ENCODE assay signal across 9 cellular contexts in genomic region chr15:72835289-72835890, GRCh38. TPM values are rescaled to one million over a fixed set of nuclear protein-coding genes. Genes with fewer than 3 reads are reported as not detected.
DNase-seq lines count a peak whose midpoint lies in the region; ATAC-seq and TF ChIP-seq lines count a peak whose summit lies in the region.
"Had no signal": no experiment of that assay in that cellular context is flagged by ENCODE, and none has a peak within 500 bp of the region (broad histone marks: within the 10 kb centered on the region; RNA-seq: fewer than 3 reads in every experiment).

No MANE protein-coding gene starts in this region.

- H3K4me3 ChIP-seq in SK-N-SH (ENCODE audit: low read depth in 2 of 2, low read length in 1 of 2): no peak overlapping the region

- TF ChIP-seq EP300 in SK-N-SH (IDR thresholded peaks at IDR 0.05; ENCODE audit: borderline replicate concordance in 1 of 2, low read depth in 1 of 2, low read length in 1 of 2): no peak

- no peaks in the 10 kb centered on the region for H3K9me3 ChIP-seq in SK-N-SH

- no peak for ATAC-seq in GM21526 (IDR thresholded peaks at IDR 0.05; ENCODE audit: low FRiP score, unreplicated experiment)

- H3K9me2 ChIP-seq in SK-N-SH: no peaks in the 10 kb centered on the region

- H3F3A ChIP-seq in SK-N-SH (replicated peaks; ENCODE audit: insufficient read depth): no peaks in the 10 kb centered on the region

- no peak overlapping the region for H3K9ac ChIP-seq in SK-N-SH

- TF ChIP-seq RAD21 in SK-N-SH (IDR thresholded peaks at IDR 0.05; ENCODE audit: low read length): peak; percentile 32

- H3K9me3 Mint-ChIP-seq in activated T-helper 2 cell treated with anti-CD3 and anti-CD28 coated beads, Interferon-gamma antibody, Interleukin-2, Interleukin-4, amounts not matched to agents 10 μg/mL and 5 μg/mL and 100 μg/mL, durations not matched to agents 14 hours and 24 hours and 36 hours: no peaks in the 10 kb centered on the region

- no peaks in the 10 kb centered on the region for H3K4me1 ChIP-seq in SK-N-SH (ENCODE audit: control insufficient read depth in 1 of 2, insufficient read depth in 2 of 2, low read depth in 1 of 2, low read length in 1 of 2)

- DNase-seq in Ammon's horn (ENCODE audit: low spot score) (peak; percentile 24), HT-29 (ENCODE audit: low spot score) (peak; percentile 17), SK-N-SH (no peak), iPS-NIHi7 (ENCODE audit: extremely low spot score) (peak; percentile 77), COR-L47 (lab: John Stamatoyannopoulos, UW) (no peak), kidney glomerular epithelial cell (lab: John Stamatoyannopoulos, UW) (no peak)
- DNase-seq in activated T-helper 2 cell treated with anti-CD3 and anti-CD28 coated beads, Interferon-gamma antibody, Interleukin-2, Interleukin-4, amounts not matched to agents 10 μg/mL and 5 μg/mL and 100 μg/mL, durations not matched to agents 14 hours and 24 hours and 36 hours (ENCODE audit: low spot score): no peak
- DNase-seq: NCI-H226 had no signal

- no peaks in the 10 kb centered on the region; the same call in 1 of the 2 replicates for H3K27me3 ChIP-seq in SK-N-SH (ENCODE audit: insufficient read depth)

- H3K27ac ChIP-seq in SK-N-SH (ENCODE audit: low read depth in 2 of 2, low read length in 1 of 2): no peak overlapping the region

- H3K36me3 Mint-ChIP-seq in activated T-helper 2 cell treated with anti-CD3 and anti-CD28 coated beads, Interferon-gamma antibody, Interleukin-2, Interleukin-4, amounts not matched to agents 10 μg/mL and 5 μg/mL and 100 μg/mL, durations not matched to agents 14 hours and 24 hours and 36 hours (ENCODE audit: low read depth): no peaks in the 10 kb centered on the region

- TF ChIP-seq CTCF in SK-N-SH (IDR thresholded peaks at IDR 0.05): peak; percentile 40

- H3K36me3 ChIP-seq in SK-N-SH (replicated peaks in 1 of 2; ENCODE audit: control insufficient read depth in 1 of 2, insufficient read depth in 2 of 2, low read length in 1 of 2): no peaks in the 10 kb centered on the region

- H3K4me2 ChIP-seq in SK-N-SH: no peak overlapping the region

- intact Hi-C loops in activated T-helper 2 cell treated with anti-CD3 and anti-CD28 coated beads, Interferon-gamma antibody, Interleukin-2, Interleukin-4, amounts not matched to agents 10 μg/mL and 5 μg/mL and 100 μg/mL, durations not matched to agents 14 hours and 24 hours and 36 hours (cut with micrococcal nuclease): no loop called here

- no peaks in the 10 kb centered on the region for H3K79me2 ChIP-seq in SK-N-SH (ENCODE audit: insufficient read depth)

- POLR2A ChIA-PET in SK-N-SH (lab: Yijun Ruan, JAX): no interaction called here

- CTCF ChIA-PET in SK-N-SH (lab: Yijun Ruan, JAX): interaction anchor here (0.9 to 1.5 kb wide), 3 partner anchors 18 to 247 kb away, joined by 3 to 4 read pairs (median 3); no protein-coding TSS in a partner anchor

- H3K4me3 Mint-ChIP-seq in activated T-helper 2 cell treated with anti-CD3 and anti-CD28 coated beads, Interferon-gamma antibody, Interleukin-2, Interleukin-4, amounts not matched to agents 10 μg/mL and 5 μg/mL and 100 μg/mL, durations not matched to agents 14 hours and 24 hours and 36 hours (ENCODE audit: low read depth): no peak overlapping the region

- no peaks in the 10 kb centered on the region for H3K4me1 Mint-ChIP-seq in activated T-helper 2 cell treated with anti-CD3 and anti-CD28 coated beads, Interferon-gamma antibody, Interleukin-2, Interleukin-4, amounts not matched to agents 10 μg/mL and 5 μg/mL and 100 μg/mL, durations not matched to agents 14 hours and 24 hours and 36 hours (ENCODE audit: low read depth)

- H3K27me3 Mint-ChIP-seq in activated T-helper 2 cell treated with anti-CD3 and anti-CD28 coated beads, Interferon-gamma antibody, Interleukin-2, Interleukin-4, amounts not matched to agents 10 μg/mL and 5 μg/mL and 100 μg/mL, durations not matched to agents 14 hours and 24 hours and 36 hours (ENCODE audit: low read depth): peaks cover 20% of the 10 kb centered on the region

- H3K27ac Mint-ChIP-seq in activated T-helper 2 cell treated with anti-CD3 and anti-CD28 coated beads, Interferon-gamma antibody, Interleukin-2, Interleukin-4, amounts not matched to agents 10 μg/mL and 5 μg/mL and 100 μg/mL, durations not matched to agents 14 hours and 24 hours and 36 hours: no peak overlapping the region

- H2AFZ ChIP-seq in SK-N-SH (ENCODE audit: low read depth): no peak overlapping the region

- no peaks in the 10 kb centered on the region for H4K20me1 ChIP-seq in SK-N-SH (ENCODE audit: insufficient read depth)

TF ChIP-seq in SK-N-SH, 30 proteins besides CTCF, POLR2A, EP300 and RAD21:
- TF ChIP-seq YY1 (IDR thresholded peaks at IDR 0.05; ENCODE audit: low read depth) (no peak), EZH2phosphoT487 (IDR thresholded peaks at IDR 0.05; ENCODE audit: borderline replicate concordance, low read depth) (no peak), RXRA (IDR thresholded peaks at IDR 0.05; ENCODE audit: borderline replicate concordance, low read depth) (no peak), MXI1 (IDR thresholded peaks at IDR 0.05; ENCODE audit: low read depth, low read length) (no peak), IRF3 (IDR thresholded peaks at IDR 0.05; ENCODE audit: low read depth, low read length) (no peak), TEAD4 (IDR thresholded peaks at IDR 0.05; ENCODE audit: borderline replicate concordance, insufficient read depth) (no peak), RFX5 (IDR thresholded peaks at IDR 0.05; ENCODE audit: low read length) (no peak), ELF1 (IDR thresholded peaks at IDR 0.05) (no peak), SIN3A (IDR thresholded peaks at IDR 0.05; ENCODE audit: borderline replicate concordance, low read depth, low read length) (no peak), NFIC (IDR thresholded peaks at IDR 0.05; ENCODE audit: borderline replicate concordance) (no peak), TAF1 (IDR thresholded peaks at IDR 0.05; ENCODE audit: borderline replicate concordance, low read depth, low read length) (no peak), GABPA (IDR thresholded peaks at IDR 0.05; ENCODE audit: low read depth) (no peak), CHD2 (IDR thresholded peaks at IDR 0.05; ENCODE audit: low read length, partially characterized antibody) (no peak)

RNA-seq across cellular contexts. Expression of gene ADPGK, which starts 51.8 kb away (rescaled TPM):
- total RNA-seq in HT-29 (2014; rRNA removed; shearing (Covaris generic)): 90.1 and 109 TPM in 2 replicates
- polyA plus RNA-seq in SK-N-SH (2012; rRNA removed): 57.3 and 70.7 TPM in 2 replicates
- polyA plus RNA-seq in SK-N-SH (2012; cell fraction: cytosol; rRNA removed): 37.8 and 49.9 TPM in 2 replicates
- 71.6 and 125 TPM in 2 replicates for polyA plus RNA-seq in SK-N-SH (2012; cell fraction: nucleus; rRNA removed)
- total RNA-seq in activated T-helper 2 cell treated with anti-CD3 and anti-CD28 coated beads, Interferon-gamma antibody, Interleukin-2, Interleukin-4, amounts not matched to agents 10 μg/mL and 5 μg/mL and 100 μg/mL, durations not matched to agents 14 hours and 24 hours and 36 hours: 84.1 and 95.0 TPM in 2 replicates

Comparison
In these comparisons a context has a peak if more than half of its experiments do, and no peak if none do; other contexts are left out.
1. DNase-seq: peak in Ammon's horn (single experiment), HT-29 (single experiment) and iPS-NIHi7 (single experiment); none in SK-N-SH (single experiment), COR-L47 (single experiment), kidney glomerular epithelial cell (single experiment) and activated T-helper 2 cell treated with anti-CD3 and anti-CD28 coated beads, Interferon-gamma antibody, Interleukin-2, Interleukin-4, amounts not matched to agents 10 μg/mL and 5 μg/mL and 100 μg/mL, durations not matched to agents 14 hours and 24 hours and 36 hours (single experiment).